Comparison of ENCODE assay signal across 7 cellular contexts in the genomic region with DNA sequence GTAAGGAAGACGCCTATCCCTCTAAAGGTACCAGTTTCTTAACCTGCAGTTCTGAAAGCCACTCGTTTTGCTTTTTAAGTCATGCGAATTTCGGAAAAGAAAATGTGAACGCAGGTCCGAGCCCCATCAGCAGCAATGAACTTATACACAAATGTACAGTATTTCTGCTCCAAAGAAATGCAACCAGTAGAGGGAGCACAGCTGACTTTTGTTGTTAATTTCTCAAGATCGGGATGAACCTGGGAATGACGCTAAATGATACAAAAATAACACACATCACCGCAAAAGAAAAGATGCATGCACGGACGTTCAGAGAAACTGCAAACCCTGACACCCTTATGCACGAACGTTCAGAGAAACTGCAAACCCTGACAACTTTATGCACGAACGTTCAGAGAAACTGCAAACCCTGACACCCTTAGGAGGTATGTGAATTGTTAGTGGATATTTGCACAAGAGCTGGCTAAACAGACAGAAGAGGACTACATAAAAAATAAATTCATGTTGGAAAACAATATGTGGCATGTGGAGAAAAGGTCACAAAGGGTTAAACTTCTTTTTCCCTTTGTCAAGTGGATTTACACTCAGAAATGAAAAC. TPM values are rescaled to one million over a fixed set of nuclear protein-coding genes. Genes with fewer than 3 reads are reported as not detected.
DNase-seq lines count a peak whose midpoint lies in the region; ATAC-seq and TF ChIP-seq lines count a peak whose summit lies in the region.

No MANE protein-coding gene starts in this region.

- intact Hi-C loops in colonic mucosa (cut with DNase I): loop anchor here (5.0 kb wide), 1 partner anchor 230 kb away; no protein-coding TSS in a partner anchor
- intact Hi-C loops in activated CD4-positive, alpha-beta T cell treated with anti-CD3 and anti-CD28 coated beads for 36 hours (cut with DNase I, micrococcal nuclease): no loop called here

- H3K9me3 ChIP-seq in colonic mucosa: no peaks in the 10 kb centered on the region

- H3K4me1 Mint-ChIP-seq in activated CD4-positive, alpha-beta T cell treated with anti-CD3 and anti-CD28 coated beads for 36 hours: peaks cover 45% of the 10 kb centered on the region

- POLR2A ChIA-PET in activated CD4-positive, alpha-beta T cell treated with anti-CD3 and anti-CD28 coated beads for 36 hours (lab: Charles Lee): no interaction called here

- TF ChIP-seq CTCF in GM12872 (IDR thresholded peaks at IDR 0.05; ENCODE audit: insufficient read depth, low read depth, low read length): peak; percentile 40; the same call in 2 of the 3 replicates
- TF ChIP-seq CTCF in colonic mucosa (IDR thresholded peaks at IDR 0.05): peak; percentile 30

- H3K9ac ChIP-seq in colonic mucosa (ENCODE audit: low read depth in 2 of 2, low read length in 2 of 2): no peak overlapping the region

- H3K36me3 ChIP-seq in colonic mucosa: no peaks in the 10 kb centered on the region

- peaks cover 4% of the 10 kb centered on the region for H3K36me3 Mint-ChIP-seq in activated CD4-positive, alpha-beta T cell treated with anti-CD3 and anti-CD28 coated beads for 36 hours (ENCODE audit: low read depth)

- H3K27me3 Mint-ChIP-seq in activated CD4-positive, alpha-beta T cell treated with anti-CD3 and anti-CD28 coated beads for 36 hours: peaks cover 5% of the 10 kb centered on the region

- no peak overlapping the region for H3K4me3 ChIP-seq in colonic mucosa

- no peak overlapping the region for H3K27ac ChIP-seq in colonic mucosa

- peak; percentile 34 for DNase-seq in NCI-H460 (ENCODE audit: extremely low read depth, low read depth)
- no peak for DNase-seq in colonic mucosa
- peak; percentile 77 for DNase-seq in pons (ENCODE audit: low spot score)
- DNase-seq in activated CD4-positive, alpha-beta T cell treated with anti-CD3 and anti-CD28 coated beads for 36 hours: no peak
- no peak for DNase-seq in activated CD8-positive, alpha-beta memory T cell treated with anti-CD3 and anti-CD28 coated beads, Interleukin-2, amount 50 U/mL, for 48 hours

- CTCF ChIA-PET in activated CD4-positive, alpha-beta T cell treated with anti-CD3 and anti-CD28 coated beads for 36 hours (lab: Charles Lee): interaction anchor here (0.7 to 1.7 kb wide), 3 partner anchors 15 to 166 kb away, joined by 3 to 8 read pairs (median 6); no protein-coding TSS in a partner anchor

- H3K4me1 ChIP-seq in colonic mucosa: no peaks in the 10 kb centered on the region

- peaks cover 9% of the 10 kb centered on the region for H3K9me3 Mint-ChIP-seq in activated CD4-positive, alpha-beta T cell treated with anti-CD3 and anti-CD28 coated beads for 36 hours (ENCODE audit: low read depth)

- ATAC-seq in activated CD4-positive, alpha-beta T cell treated with anti-CD3 and anti-CD28 coated beads for 36 hours: no peak
- ATAC-seq in activated CD4-positive, CD25-positive, alpha-beta regulatory T cell treated with anti-CD3 and anti-CD28 coated beads, Interleukin-2, amount 50 U/mL, for 24 hours: no peak

- H3K27me3 ChIP-seq in colonic mucosa: no peaks in the 10 kb centered on the region

- H3K4me3 Mint-ChIP-seq in activated CD4-positive, alpha-beta T cell treated with anti-CD3 and anti-CD28 coated beads for 36 hours: no peak overlapping the region

- no peak overlapping the region for H3K27ac Mint-ChIP-seq in activated CD4-positive, alpha-beta T cell treated with anti-CD3 and anti-CD28 coated beads for 36 hours

RNA-seq across cellular contexts. Expression of a gene that starts 3.5 kb away (rescaled TPM):
- 1.1 and 2.7 TPM in 2 replicates for total RNA-seq in NCI-H460 (2014; rRNA removed; shearing (Covaris generic))
- 1.2 and 1.9 TPM in 2 replicates for polyA plus RNA-seq in NCI-H460 (2014; cell fraction: nucleus; rRNA removed)
- 1 to 10 TPM; 5.7 to 5.8 TPM for total RNA-seq in colonic mucosa
- total RNA-seq in activated CD4-positive, alpha-beta T cell treated with anti-CD3 and anti-CD28 coated beads for 36 hours: 10 to 100 TPM; 60.7 to 72.6 TPM

Comparison
In these comparisons a context has a peak if more than half of its experiments do, and no peak if none do; other contexts are left out.
1. DNase-seq: peak in NCI-H460 (single experiment) and pons (single experiment); none in colonic mucosa (single experiment), activated CD4-positive, alpha-beta T cell treated with anti-CD3 and anti-CD28 coated beads for 36 hours (single experiment) and activated CD8-positive, alpha-beta memory T cell treated with anti-CD3 and anti-CD28 coated beads, Interleukin-2, amount 50 U/mL, for 48 hours (single experiment).
2. RNA of a gene that starts 3.5 kb away (total RNA-seq): 60.7 to 72.6 TPM in activated CD4-positive, alpha-beta T cell treated with anti-CD3 and anti-CD28 coated beads for 36 hours; 5.7 to 5.8 TPM in colonic mucosa and 1.1 to 2.7 TPM in NCI-H460; every median in the first group is over 4 times any median in the second.